In the genomic region with DNA sequence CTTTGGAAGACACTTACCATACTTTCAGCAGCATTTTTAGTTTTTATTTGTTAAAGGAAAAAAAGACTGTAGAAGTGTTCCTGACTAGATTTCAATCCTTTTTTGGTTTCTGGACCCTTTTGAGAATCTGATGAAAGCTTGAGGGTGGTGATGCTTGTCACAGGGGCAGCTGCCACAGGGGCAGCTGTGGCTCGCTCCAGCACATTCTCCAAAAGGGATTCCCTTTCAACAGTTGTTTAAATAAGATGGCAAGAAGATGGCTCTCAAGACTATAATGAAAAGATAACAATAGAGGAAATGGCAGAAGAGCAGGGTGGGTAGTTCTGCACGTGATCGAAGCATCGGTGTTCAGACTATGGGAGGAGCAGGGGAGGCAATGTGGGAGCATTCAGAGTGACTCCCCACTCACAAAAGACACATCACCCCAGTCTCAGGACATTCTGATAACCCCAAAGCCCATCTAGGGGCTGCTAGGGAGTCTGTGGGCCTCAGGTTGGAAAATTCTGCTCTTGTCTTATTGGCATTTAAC, we compare ENCODE assay signal across 1 cellular context.
TF ChIP-seq lines count a peak whose summit lies in the region.

No MANE protein-coding gene starts in this region.

TF ChIP-seq in SK-N-SH, 30 proteins besides CTCF, POLR2A, EP300 and RAD21 (continued from another document):
- TF ChIP-seq, protein P1, sequence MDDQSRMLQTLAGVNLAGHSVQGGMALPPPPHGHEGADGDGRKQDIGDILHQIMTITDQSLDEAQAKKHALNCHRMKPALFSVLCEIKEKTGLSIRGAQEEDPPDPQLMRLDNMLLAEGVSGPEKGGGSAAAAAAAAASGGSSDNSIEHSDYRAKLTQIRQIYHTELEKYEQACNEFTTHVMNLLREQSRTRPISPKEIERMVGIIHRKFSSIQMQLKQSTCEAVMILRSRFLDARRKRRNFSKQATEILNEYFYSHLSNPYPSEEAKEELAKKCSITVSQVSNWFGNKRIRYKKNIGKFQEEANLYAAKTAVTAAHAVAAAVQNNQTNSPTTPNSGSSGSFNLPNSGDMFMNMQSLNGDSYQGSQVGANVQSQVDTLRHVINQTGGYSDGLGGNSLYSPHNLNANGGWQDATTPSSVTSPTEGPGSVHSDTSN (IDR thresholded peaks at IDR 0.05), result no peak
- TF ChIP-seq ELF1 (IDR thresholded peaks at IDR 0.05), result no peak
- TF ChIP-seq RCOR1 (IDR thresholded peaks at IDR 0.05; ENCODE audit: low read length), result no peak
- TF ChIP-seq MEF2A (IDR thresholded peaks at IDR 0.05; ENCODE audit: borderline replicate concordance, low read depth), result no peak
TF ChIP-seq in SK-N-SH: peak in this region for 0.
